ENCODE assay signal across 1 cellular context in genomic region chr16:77212736-77213541, GRCh38.
TF ChIP-seq lines count a peak whose summit lies in the region.

No MANE protein-coding gene starts in this region.

TF ChIP-seq in HepG2, 621 proteins besides CTCF, POLR2A, EP300 and RAD21 (continued from another document):
- TF ChIP-seq TIGD3 (CRISPR knock-in tag; IDR thresholded peaks at IDR 0.05; ENCODE audit: borderline replicate concordance): no peak
- no peak; the same call in 1 of the 2 replicates for TF ChIP-seq SP2 (CRISPR knock-in tag; IDR thresholded peaks at IDR 0.05)
- peak; percentile 14; the same call in 1 of the 2 replicates for TF ChIP-seq ZBTB38 (CRISPR knock-in tag; IDR thresholded peaks at IDR 0.05)
- TF ChIP-seq ELK4 (CRISPR knock-in tag; IDR thresholded peaks at IDR 0.05; ENCODE audit: borderline replicate concordance): no peak
- no peak for TF ChIP-seq KAT7 (CRISPR knock-in tag; IDR thresholded peaks at IDR 0.05; ENCODE audit: borderline replicate concordance)
- no peak for TF ChIP-seq SYNCRIP (IDR thresholded peaks at IDR 0.05; ENCODE audit: insufficient read depth, low read depth, low read length)
- TF ChIP-seq ZBTB20 (CRISPR knock-in tag; IDR thresholded peaks at IDR 0.05; ENCODE audit: borderline replicate concordance, low read depth): no peak
- TF ChIP-seq HNRNPLL (IDR thresholded peaks at IDR 0.05; ENCODE audit: low read depth, low read length, poor library complexity, severe bottlenecking): peak; percentile 86
- no peak for TF ChIP-seq MIXL1 (CRISPR knock-in tag; IDR thresholded peaks at IDR 0.05)
- no peak for TF ChIP-seq XRCC5 (optimal IDR thresholded peaks at IDR 0.05; ENCODE audit: low read length)
- peak; percentile 27; the same call in 1 of the 2 replicates for TF ChIP-seq THAP9 (CRISPR knock-in tag; IDR thresholded peaks at IDR 0.05; ENCODE audit: borderline replicate concordance)
- TF ChIP-seq KLF11 (CRISPR knock-in tag; IDR thresholded peaks at IDR 0.05): no peak
- TF ChIP-seq HMG20B (CRISPR knock-in tag; conservative IDR thresholded peaks at IDR 0.05): no peak
- TF ChIP-seq CSRNP1 (CRISPR knock-in tag; IDR thresholded peaks at IDR 0.05): peak; percentile 81; the same call in 1 of the 2 replicates
- TF ChIP-seq NR2C2 (CRISPR knock-in tag; IDR thresholded peaks at IDR 0.05; ENCODE audit: borderline replicate concordance): no peak
- TF ChIP-seq ZFP82 (CRISPR knock-in tag; IDR thresholded peaks at IDR 0.05; ENCODE audit: borderline replicate concordance): peak; percentile 54; the same call in 1 of the 2 replicates
- TF ChIP-seq ZNF816 (CRISPR knock-in tag; IDR thresholded peaks at IDR 0.05; ENCODE audit: borderline replicate concordance): no peak
- TF ChIP-seq EZH2 (conservative IDR thresholded peaks at IDR 0.05; ENCODE audit: low read depth, low read length): no peak
- no peak for TF ChIP-seq LBX2 (CRISPR knock-in tag; IDR thresholded peaks at IDR 0.05; ENCODE audit: borderline replicate concordance)
- no peak for TF ChIP-seq ZNF234 (CRISPR knock-in tag; conservative IDR thresholded peaks at IDR 0.05)
- TF ChIP-seq MXD3 (CRISPR knock-in tag; IDR thresholded peaks at IDR 0.05): no peak
- no peak for TF ChIP-seq MTF1 (CRISPR knock-in tag; IDR thresholded peaks at IDR 0.05)
- no peak for TF ChIP-seq ZC3H13 (CRISPR knock-in tag; IDR thresholded peaks at IDR 0.05)
- TF ChIP-seq NFAT5 (CRISPR knock-in tag; IDR thresholded peaks at IDR 0.05): 0 out of 2 replicates have a peak, but pooled peaks have one; percentile 27
